26 cellular contexts compared by ENCODE assay signal in genomic region chr3:109900774-109901173, GRCh38.
DNase-seq lines count a peak whose midpoint lies in the region; ATAC-seq, FAIRE-seq and TF ChIP-seq lines count a peak whose summit lies in the region.
"Had no signal": no experiment of that assay in that cellular context is flagged by ENCODE, and none has a peak within 500 bp of the region (broad histone marks: within the 10 kb centered on the region; RNA-seq: fewer than 3 reads in every experiment).

No MANE protein-coding gene starts in this region.

- H3K27me3 ChIP-seq in small intestine (ENCODE audit: control insufficient read depth in 2 of 2, insufficient read depth in 2 of 2, low read length in 2 of 2) = no peaks in the 10 kb centered on the region
- H3K27me3 ChIP-seq: foreskin keratinocyte, thyroid gland had no signal

- H3K9me3 ChIP-seq in T-helper 17 cell (ENCODE audit: control insufficient read depth, low read length, poor library complexity, severe bottlenecking) (no peaks in the 10 kb centered on the region), small intestine (ENCODE audit: control insufficient read depth, low read depth) (no peaks in the 10 kb centered on the region)
- H3K9me3 ChIP-seq: thyroid gland had no signal

- H3K9me3 Mint-ChIP-seq in mesothelial cell of epicardium = peaks cover 3% of the 10 kb centered on the region
- H3K9me3 Mint-ChIP-seq: activated naive CD4-positive, alpha-beta T cell treated with anti-CD3 and anti-CD28 coated beads, Interleukin-2, amount 50 U/mL, for 24 hours; activated T-cell treated with anti-CD3 and anti-CD28 coated beads, Interleukin-2, amount 50 U/mL, for 4 hours had no signal

- H3K4me3 ChIP-seq in small intestine (ENCODE audit: low read depth in 1 of 2, low read length in 2 of 2) = no peak overlapping the region
- H3K4me3 ChIP-seq: A549, coronary artery, thyroid gland had no signal

- no peak for ATAC-seq in T-helper 17 cell
- ATAC-seq: A549; activated CD8-positive, alpha-beta T cell treated with anti-CD3 and anti-CD28 coated beads, Interleukin-2, amount 10 ng/mL, durations not matched to agents 7 days and 5 days; activated T-cell treated with anti-CD3 and anti-CD28 coated beads, Interleukin-2, amount 50 U/mL, for 4 hours; foreskin keratinocyte; left cardiac atrium; right cardiac atrium; stimulated activated memory B cell treated with anti-CD40 and anti-IgM and Interleukin-4, amounts not matched to agents 10 μg/mL and 1 μg/mL and 100 μg/mL, for 72 hours had no signal

- FAIRE-seq in small intestine (lab: Jason Lieb, UNC) = no peak
- FAIRE-seq: A549, GM18507, H1 had no signal

- WGBS in small intestine, 3 donors = 14 to 40% (median 35%) methylated on average over 1 of the region's 1 CpG

- intact Hi-C loops in posterior vena cava (cut with DNase I) = no loop called here

- H3K4me1 Mint-ChIP-seq in T-helper 17 cell = peaks cover 23% of the 10 kb centered on the region
- H3K4me1 Mint-ChIP-seq in mesothelial cell of epicardium = peaks cover 12% of the 10 kb centered on the region
- H3K4me1 Mint-ChIP-seq: stimulated activated memory B cell treated with anti-CD40 and anti-IgM and Interleukin-4, amounts not matched to agents 10 μg/mL and 1 μg/mL and 100 μg/mL, for 72 hours had no signal

- H3K36me3 Mint-ChIP-seq in T-helper 17 cell (ENCODE audit: low read depth) (peaks cover 4% of the 10 kb centered on the region), mesothelial cell of epicardium (peaks cover 2% of the 10 kb centered on the region)
- H3K36me3 Mint-ChIP-seq: stimulated activated memory B cell treated with anti-CD40 and anti-IgM and Interleukin-4, amounts not matched to agents 10 μg/mL and 1 μg/mL and 100 μg/mL, for 72 hours had no signal

- TF ChIP-seq CTCF in mesothelial cell of epicardium (IDR thresholded peaks at IDR 0.05; ENCODE audit: unreplicated experiment) = no peak

- H3K27ac Mint-ChIP-seq in T-helper 17 cell (peak overlapping the region; percentile 75), mesothelial cell of epicardium (no peak overlapping the region)
- H3K27ac Mint-ChIP-seq: activated CD8-positive, alpha-beta T cell treated with anti-CD3 and anti-CD28 coated beads, Interleukin-2, amount 10 ng/mL, durations not matched to agents 7 days and 5 days; activated naive CD4-positive, alpha-beta T cell treated with anti-CD3 and anti-CD28 coated beads, Interleukin-2, amount 50 U/mL, for 24 hours; stimulated activated memory B cell treated with anti-CD40 and anti-IgM and Interleukin-4, amounts not matched to agents 10 μg/mL and 1 μg/mL and 100 μg/mL, for 72 hours had no signal

- H3K4me1 ChIP-seq in small intestine (ENCODE audit: control insufficient read depth in 2 of 2, insufficient read depth in 1 of 2, low read depth in 1 of 2, low read length in 1 of 2) = no peaks in the 10 kb centered on the region
- H3K4me1 ChIP-seq: A549, foreskin keratinocyte, thyroid gland had no signal

- DNase-seq in NCI-H510A treated with DMSO at 0.1 percent for 48 hours (lab: John Stamatoyannopoulos, UW) (peak; percentile 36), NCI-H510A (lab: John Stamatoyannopoulos, UW) (no peak), NCI-H2081 treated with DMSO at 0.1 percent for 48 hours (lab: John Stamatoyannopoulos, UW) (peak; percentile 47), T-helper 17 cell (no peak), small intestine (peak; percentile 15), mesothelial cell of epicardium (ENCODE audit: low spot score in 2 of 2, unreplicated experiment in 2 of 2) (no peak), posterior vena cava (ENCODE audit: low spot score) (no peak)
- no peak for DNase-seq in activated CD4-positive, alpha-beta T cell treated with anti-CD3 and anti-CD28 coated beads for 48 hours
- DNase-seq: activated CD8-positive, alpha-beta T cell treated with anti-CD3 and anti-CD28 coated beads, Interleukin-2, amount 10 ng/mL, durations not matched to agents 7 days and 5 days; activated T-cell treated with anti-CD3 and anti-CD28 coated beads, Interleukin-2, amount 50 U/mL, for 4 hours; C1 segment of cervical spinal cord; foreskin keratinocyte; IMR-90; left cardiac atrium; midbrain; MM.1S; NCI-H226; right cardiac atrium; T-helper 2 cell; thyroid gland had no signal

- H3K27me3 Mint-ChIP-seq in T-helper 17 cell (no peaks in the 10 kb centered on the region), mesothelial cell of epicardium (ENCODE audit: low read depth) (no peaks in the 10 kb centered on the region)
- H3K27me3 Mint-ChIP-seq: activated naive CD4-positive, alpha-beta T cell treated with anti-CD3 and anti-CD28 coated beads, Interleukin-2, amount 50 U/mL, for 24 hours; stimulated activated memory B cell treated with anti-CD40 and anti-IgM and Interleukin-4, amounts not matched to agents 10 μg/mL and 1 μg/mL and 100 μg/mL, for 72 hours had no signal

- H3K4me3 Mint-ChIP-seq in T-helper 17 cell (peak overlapping the region; percentile 49), mesothelial cell of epicardium (no peak overlapping the region)
- H3K4me3 Mint-ChIP-seq: activated CD8-positive, alpha-beta T cell treated with anti-CD3 and anti-CD28 coated beads, Interleukin-2, amount 10 ng/mL, durations not matched to agents 7 days and 5 days; activated naive CD4-positive, alpha-beta T cell treated with anti-CD3 and anti-CD28 coated beads, Interleukin-2, amount 50 U/mL, for 24 hours; activated T-cell treated with anti-CD3 and anti-CD28 coated beads, Interleukin-2, amount 50 U/mL, for 4 hours; stimulated activated memory B cell treated with anti-CD40 and anti-IgM and Interleukin-4, amounts not matched to agents 10 μg/mL and 1 μg/mL and 100 μg/mL, for 72 hours had no signal

- no peaks in the 10 kb centered on the region for H3K36me3 ChIP-seq in small intestine (ENCODE audit: control insufficient read depth in 2 of 2, insufficient read depth in 2 of 2, low read length in 2 of 2)
- H3K36me3 ChIP-seq: thyroid gland had no signal

- no peak overlapping the region for H3K27ac ChIP-seq in small intestine (ENCODE audit: low read depth in 1 of 2, low read length in 1 of 2)
- H3K27ac ChIP-seq: A549, coronary artery, foreskin keratinocyte, thyroid gland had no signal

Comparison
In these comparisons a context has a peak if more than half of its experiments do, and no peak if none do; other contexts are left out.
1. DNase-seq: peak in NCI-H510A treated with DMSO at 0.1 percent for 48 hours (single experiment), NCI-H2081 treated with DMSO at 0.1 percent for 48 hours (single experiment) and small intestine (single experiment); none in NCI-H510A (single experiment), T-helper 17 cell (0 of 3), mesothelial cell of epicardium (0 of 2), posterior vena cava (single experiment) and activated CD4-positive, alpha-beta T cell treated with anti-CD3 and anti-CD28 coated beads for 48 hours (single experiment).